10 cellular contexts compared by ENCODE assay signal in genomic region chr10:97175586-97175985, GRCh38. TPM values are rescaled to one million over a fixed set of nuclear protein-coding genes. Genes with fewer than 3 reads are reported as not detected.
"Had no signal": no experiment of that assay in that cellular context is flagged by ENCODE, and none has a peak within 500 bp of the region (broad histone marks: within the 10 kb centered on the region; RNA-seq: fewer than 3 reads in every experiment).

No MANE protein-coding gene starts in this region.

- H3K9me3 ChIP-seq: HAP-1 had no signal

- H3K36me3 Mint-ChIP-seq: IgD-negative memory B cell had no signal

- H3K4me1 Mint-ChIP-seq: IgD-negative memory B cell had no signal

- H3K27ac Mint-ChIP-seq: HFFc6, IgD-negative memory B cell had no signal

- H3K9ac ChIP-seq: GM23248 had no signal

- ATAC-seq: HCT116, HepG2 had no signal

- FAIRE-seq: HepG2 had no signal

- H3K36me3 ChIP-seq: HAP-1 had no signal

- H3K27ac ChIP-seq: GM23248, HL-60 had no signal

- H2AFZ ChIP-seq: GM23248 had no signal

- H3K4me3 ChIP-seq: GM23248, HAP-1 had no signal

- DNase-seq: GM23248, GOT3, H7, HFFc6 had no signal

- H3K9me3 Mint-ChIP-seq: HFFc6, IgD-negative memory B cell had no signal

- H3K4me3 Mint-ChIP-seq: HFFc6, IgD-negative memory B cell had no signal

RNA-seq across cellular contexts. Expression of gene SLIT1, which starts 10.2 kb away (rescaled TPM):
- total RNA-seq: GM23248, HT1080 had no signal
- polyA plus RNA-seq: GM23248, IgD-negative memory B cell had no signal
